19 cellular contexts compared by ENCODE assay signal in genomic region chr17:37259030-37259735, GRCh38.
DNase-seq lines count a peak whose midpoint lies in the region; TF ChIP-seq lines count a peak whose summit lies in the region.
"Had no signal": no experiment of that assay in that cellular context is flagged by ENCODE, and none has a peak within 500 bp of the region (broad histone marks: within the 10 kb centered on the region; RNA-seq: fewer than 3 reads in every experiment).

No MANE protein-coding gene starts in this region.

- no peak overlapping the region for H3K4me3 Mint-ChIP-seq in nephron progenitor cell
- H3K4me3 Mint-ChIP-seq: activated naive CD8-positive, alpha-beta T cell treated with anti-CD3 and anti-CD28 coated beads, Interleukin-2, amount 10 ng/mL, durations not matched to agents 7 days and 5 days; GM23338 had no signal

- no peaks in the 10 kb centered on the region for H3K27me3 ChIP-seq in HAP-1 (ENCODE audit: low read depth)
- H3K27me3 ChIP-seq: BE2C, pancreas had no signal

- H3K27ac Mint-ChIP-seq in nephron progenitor cell = peak overlapping the region; percentile 37
- H3K27ac Mint-ChIP-seq: activated naive CD8-positive, alpha-beta T cell treated with anti-CD3 and anti-CD28 coated beads, Interleukin-2, amount 10 ng/mL, durations not matched to agents 7 days and 5 days; GM23338 had no signal

- H3K27me3 Mint-ChIP-seq in nephron progenitor cell (ENCODE audit: low read depth, poor library complexity) = peaks cover 2% of the 10 kb centered on the region
- H3K27me3 Mint-ChIP-seq: activated naive CD8-positive, alpha-beta T cell treated with anti-CD3 and anti-CD28 coated beads, Interleukin-2, amount 10 ng/mL, durations not matched to agents 7 days and 5 days had no signal

- H3K4me3 ChIP-seq in epithelial cell of esophagus (ENCODE audit: low read length) (no peak overlapping the region), HAP-1 (no peak overlapping the region)
- H3K4me3 ChIP-seq: GM23338, pancreas had no signal

- H3K9me3 Mint-ChIP-seq in nephron progenitor cell = no peaks in the 10 kb centered on the region
- H3K9me3 Mint-ChIP-seq: activated naive CD8-positive, alpha-beta T cell treated with anti-CD3 and anti-CD28 coated beads, Interleukin-2, amount 10 ng/mL, durations not matched to agents 7 days and 5 days; GM23338 had no signal

- no peaks in the 10 kb centered on the region for H3K4me1 Mint-ChIP-seq in nephron progenitor cell
- H3K4me1 Mint-ChIP-seq: activated naive CD8-positive, alpha-beta T cell treated with anti-CD3 and anti-CD28 coated beads, Interleukin-2, amount 10 ng/mL, durations not matched to agents 7 days and 5 days; GM23338 had no signal

- H3K36me3 Mint-ChIP-seq in nephron progenitor cell (ENCODE audit: low read depth) = peaks cover 37% of the 10 kb centered on the region

- DNase-seq in EL (peak; percentile 55), RKO (ENCODE audit: low spot score) (peak; percentile 51), epithelial cell of esophagus (ENCODE audit: low read depth) (peak; percentile 57), nephron progenitor cell (no peak), HAP-1 (ENCODE audit: low spot score in 2 of 2) (no peak), Kasumi-1 (lab: John Stamatoyannopoulos, UW) (no peak), NOMO-1 (lab: John Stamatoyannopoulos, UW; ENCODE audit: unreplicated experiment in 2 of 2) (no peak), superior temporal gyrus (ENCODE audit: extremely low spot score) (no peak)
- DNase-seq: activated naive CD8-positive, alpha-beta T cell treated with anti-CD3 and anti-CD28 coated beads, Interleukin-2, amount 10 ng/mL, durations not matched to agents 7 days and 5 days; BE2C; central memory CD4-positive, alpha-beta T cell; effector memory CD4-positive, alpha-beta T cell; GF-D8; NCI-H2227 treated with DMSO at 0.1 percent for 48 hours; NK-92 treated with Interleukin-12 subunit alpha and Interleukin-12 subunit beta, amount 100 ng/mL, for 24 hours; pancreas; small intestine; T-helper 1 cell had no signal

- H3K4me1 ChIP-seq in HAP-1 = no peaks in the 10 kb centered on the region
- H3K4me1 ChIP-seq: BE2C, pancreas had no signal

- TF ChIP-seq CTCF in epithelial cell of esophagus (IDR thresholded peaks at IDR 0.05; ENCODE audit: insufficient read depth, low read depth, low read length, missing control alignments) (no peak), nephron progenitor cell (IDR thresholded peaks at IDR 0.05) (no peak)

- in situ Hi-C loops in HAP-1 (cut with MboI; ENCODE audit: low sequenced_read_pairs) = no loop called here

- peaks cover 57% of the 10 kb centered on the region for H3K36me3 ChIP-seq in HAP-1 (replicated peaks)
- H3K36me3 ChIP-seq: pancreas had no signal

- H3K9me3 ChIP-seq in HAP-1 = no peaks in the 10 kb centered on the region
- H3K9me3 ChIP-seq: BE2C, pancreas had no signal

Comparison
In these comparisons a context has a peak if more than half of its experiments do, and no peak if none do; other contexts are left out.
1. DNase-seq: peak in EL (single experiment), RKO (single experiment) and epithelial cell of esophagus (single experiment); none in nephron progenitor cell (single experiment), HAP-1 (0 of 2), Kasumi-1 (0 of 2), NOMO-1 (0 of 2) and superior temporal gyrus (single experiment).